ENCODE assay signal across 8 cellular contexts in the genomic region with DNA sequence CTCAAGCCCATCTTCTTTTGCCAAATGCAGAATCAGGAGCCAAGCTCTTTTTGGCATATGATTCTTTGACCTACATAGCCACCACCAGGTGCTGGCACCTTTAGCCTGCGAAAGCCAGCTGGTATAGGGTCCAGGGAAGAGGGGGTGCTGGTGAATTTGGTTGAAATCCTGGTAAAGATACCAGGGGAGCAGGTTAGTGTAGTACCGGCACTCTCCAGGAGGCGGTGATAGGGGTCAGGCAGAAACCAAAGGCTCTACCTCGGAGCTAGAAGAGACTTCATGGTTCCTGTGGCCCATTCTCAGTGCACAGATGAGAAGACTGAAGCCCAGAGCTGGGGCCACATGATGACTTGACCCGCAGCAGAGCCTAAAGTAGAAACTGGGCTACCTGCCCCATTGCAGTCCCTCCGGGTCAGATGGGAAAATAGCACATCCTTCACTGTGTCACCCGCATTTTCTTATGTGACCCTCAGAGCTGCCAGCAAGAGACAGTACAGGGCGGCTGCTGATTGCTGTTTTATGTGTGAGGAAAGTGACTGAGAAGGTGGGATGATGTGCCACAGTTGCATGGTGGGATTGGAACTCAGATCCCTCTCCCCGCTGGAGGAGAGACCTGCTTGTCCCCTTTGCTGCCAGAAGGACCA. TPM values are rescaled to one million over a fixed set of nuclear protein-coding genes. Genes with fewer than 3 reads are reported as not detected.
DNase-seq lines count a peak whose midpoint lies in the region; ATAC-seq and TF ChIP-seq lines count a peak whose summit lies in the region.

No MANE protein-coding gene starts in this region.

- H3K27me3 Mint-ChIP-seq in H9 (ENCODE audit: low read depth) = no peaks in the 10 kb centered on the region; the same call in 1 of the 2 replicates
- peaks cover 8% of the 10 kb centered on the region for H3K27me3 Mint-ChIP-seq in activated naive CD4-positive, alpha-beta T cell treated with anti-CD3 and anti-CD28 coated beads, Interleukin-2, amount 10 ng/mL, durations not matched to agents 7 days and 5 days

- H3K36me3 ChIP-seq in right atrium auricular region = peaks cover 61% of the 10 kb centered on the region

- no peak overlapping the region for H3K27ac Mint-ChIP-seq in H9
- H3K27ac Mint-ChIP-seq in activated naive CD4-positive, alpha-beta T cell treated with anti-CD3 and anti-CD28 coated beads, Interleukin-2, amount 10 ng/mL, durations not matched to agents 7 days and 5 days = peak overlapping the region; percentile 14

- no CpG with 5 or more reads among the region's 9 CpGs for WGBS in H9 (ENCODE audit: extremely low coverage, insufficient read length, low lambda C conversion rate)

- H4K5ac ChIP-seq in H9 (ENCODE audit: insufficient read length, low read depth, low read length) = no peak overlapping the region

- H2BK120ac ChIP-seq in H9 (ENCODE audit: low read depth, low read length, poor library complexity, severe bottlenecking) = no peak overlapping the region

- no peak overlapping the region for H3K4ac ChIP-seq in H9 (ENCODE audit: low read depth, low read length)

- H4K8ac ChIP-seq in H9 (replicated peaks; ENCODE audit: insufficient read length, low read depth, low read length) = no peak overlapping the region

- TF ChIP-seq CTCF in H9 (conservative IDR thresholded peaks at IDR 0.05) = peak; percentile 76
- peak; percentile 37 to 73 for TF ChIP-seq CTCF in right atrium auricular region (IDR thresholded peaks at IDR 0.05)

- H2AK5ac ChIP-seq in H9 (ENCODE audit: insufficient read length, low read length) = no peak overlapping the region

- no peaks in the 10 kb centered on the region for H4K20me1 ChIP-seq in H9 (ENCODE audit: control insufficient read depth, insufficient read depth, insufficient read length)

- H3K4me3 Mint-ChIP-seq in H9 = no peak overlapping the region
- H3K4me3 Mint-ChIP-seq in activated naive CD4-positive, alpha-beta T cell treated with anti-CD3 and anti-CD28 coated beads, Interleukin-2, amount 10 ng/mL, durations not matched to agents 7 days and 5 days = no peak overlapping the region

- no peak overlapping the region for H3K4me2 ChIP-seq in H9 (ENCODE audit: insufficient read depth, insufficient read length, low read length)

- no peak overlapping the region for H2BK5ac ChIP-seq in H9 (ENCODE audit: insufficient read length, low read length)

- H2AFZ ChIP-seq in H9 (ENCODE audit: low read length) = no peak overlapping the region

- H3K9me3 ChIP-seq in H9 (ENCODE audit: control insufficient read depth, low read depth, low read length) (no peaks in the 10 kb centered on the region), right atrium auricular region (no peaks in the 10 kb centered on the region)

- CTCF ChIA-PET in activated naive CD4-positive, alpha-beta T cell treated with anti-CD3 and anti-CD28 coated beads, Interleukin-2, amount 10 ng/mL, durations not matched to agents 7 days and 5 days (lab: Charles Lee) = interaction anchor here (0.6 to 14.7 kb wide), 42 partner anchors 9 to 247 kb away, joined by 3 to 361 read pairs (median 6); partner anchors contain the start of genes IL19 and IL20

- no peak overlapping the region for H3K14ac ChIP-seq in H9 (ENCODE audit: insufficient read depth, low read length)

- no peak overlapping the region for H2BK15ac ChIP-seq in H9 (ENCODE audit: low read depth, low read length)

- no peak overlapping the region for H2BK20ac ChIP-seq in H9 (ENCODE audit: low read depth, low read length, poor library complexity, severe bottlenecking)

- H3K4me1 Mint-ChIP-seq in H9 = peaks cover 8 to 9% of the 10 kb centered on the region in 2 experiments
- H3K4me1 Mint-ChIP-seq in activated naive CD4-positive, alpha-beta T cell treated with anti-CD3 and anti-CD28 coated beads, Interleukin-2, amount 10 ng/mL, durations not matched to agents 7 days and 5 days = peaks cover 61% of the 10 kb centered on the region

- H3K23me2 ChIP-seq in H9 (ENCODE audit: insufficient read length, low read depth, low read length, poor library complexity, severe bottlenecking) = no peaks in the 10 kb centered on the region

- H2BK12ac ChIP-seq in H9 (ENCODE audit: insufficient read length, low read depth, low read length) = no peak overlapping the region

- H3K4me1 ChIP-seq in H9 (ENCODE audit: insufficient read depth, low read length) = peaks cover 2% of the 10 kb centered on the region; the same call in 1 of the 2 replicates
- H3K4me1 ChIP-seq in right atrium auricular region = peaks cover 0 to 50% of the 10 kb centered on the region in 2 donors

- no peak overlapping the region for H3K18ac ChIP-seq in H9 (ENCODE audit: insufficient read length, low read depth, low read length)

- no peak overlapping the region for H3K27ac ChIP-seq in H9 (ENCODE audit: insufficient read length, low read depth, low read length)
- no peak overlapping the region for H3K27ac ChIP-seq in right atrium auricular region

- H3K23ac ChIP-seq in H9 (ENCODE audit: insufficient read length, low read depth, low read length) = no peak overlapping the region

- no peaks in the 10 kb centered on the region for H3K27me3 ChIP-seq in H9 (ENCODE audit: insufficient read depth, low read length)
- no peaks in the 10 kb centered on the region for H3K27me3 ChIP-seq in right atrium auricular region

- H3K9ac ChIP-seq in H9 (ENCODE audit: extremely low read depth, insufficient read length, low read length) = no peak overlapping the region

- H3K4me3 ChIP-seq in right atrium auricular region = no peak overlapping the region

- H3T11ph ChIP-seq in H9 (ENCODE audit: low read length) = no peak overlapping the region

- DNase-seq in CD1c-positive myeloid dendritic cell (ENCODE audit: extremely low spot score) = peak; percentile 72
- peak; percentile 70 for DNase-seq in H9
- peak; percentile 87 for DNase-seq in activated naive CD4-positive, alpha-beta T cell treated with anti-CD3 and anti-CD28 coated beads, Interleukin-2, amount 10 ng/mL, durations not matched to agents 7 days and 5 days
- DNase-seq in right atrium auricular region (ENCODE audit: low spot score) = no peak
- DNase-seq in stimulated activated CD4-positive, alpha-beta T cell treated with anti-CD3 and anti-CD28 coated beads, Interleukin-1b, Interleukin-23, amount 100 ng/mL, for 4 hours (ENCODE audit: low read depth in 2 of 2) = peak; percentile 79 to 81
- DNase-seq in SK-N-DZ (ENCODE audit: low spot score) = no peak

- ATAC-seq in SK-N-SH treated with all-trans-retinoic acid at 6 μM for 48 hours (peak; percentile 75), HG03521 (IDR thresholded peaks at IDR 0.05; ENCODE audit: unreplicated experiment) (no peak)

- H3K36me3 Mint-ChIP-seq in H9 (ENCODE audit: insufficient read depth in 1 of 3, low read depth in 3 of 3) = peaks cover 4 to 30% (median 25%) of the 10 kb centered on the region in 3 experiments; a peak in 6 of 7 replicates
- H3K36me3 Mint-ChIP-seq in activated naive CD4-positive, alpha-beta T cell treated with anti-CD3 and anti-CD28 coated beads, Interleukin-2, amount 10 ng/mL, durations not matched to agents 7 days and 5 days = peaks cover 46% of the 10 kb centered on the region

- no peaks in the 10 kb centered on the region for H3K79me2 ChIP-seq in H9 (ENCODE audit: insufficient read depth, low read length)

- no peak overlapping the region for H3K56ac ChIP-seq in H9 (ENCODE audit: insufficient read length, low read depth, low read length)

- H3K9me3 Mint-ChIP-seq in H9 = no peaks in the 10 kb centered on the region
- H3K9me3 Mint-ChIP-seq in activated naive CD4-positive, alpha-beta T cell treated with anti-CD3 and anti-CD28 coated beads, Interleukin-2, amount 10 ng/mL, durations not matched to agents 7 days and 5 days = no peaks in the 10 kb centered on the region

- H3K79me1 ChIP-seq in H9 (ENCODE audit: insufficient read depth, low read depth, low read length, poor library complexity, severe bottlenecking) = no peaks in the 10 kb centered on the region

- no peak overlapping the region for H4K91ac ChIP-seq in H9 (ENCODE audit: insufficient read length, low read depth, low read length)

TF ChIP-seq in SK-N-SH treated with all-trans-retinoic acid at 6 μM for 48 hours, 23 proteins besides CTCF, POLR2A, EP300 and RAD21 (continues in another document):
- no peak for TF ChIP-seq ZC3H10 (CRISPR knock-in tag; IDR thresholded peaks at IDR 0.05)
- TF ChIP-seq ZFP3 (CRISPR knock-in tag; IDR thresholded peaks at IDR 0.05) = no peak
- no peak for TF ChIP-seq ARNTL (CRISPR knock-in tag; IDR thresholded peaks at IDR 0.05; ENCODE audit: borderline replicate concordance, low read depth)
- TF ChIP-seq RARB (CRISPR knock-in tag; IDR thresholded peaks at IDR 0.05) = no peak
- TF ChIP-seq PPARA (CRISPR knock-in tag; IDR thresholded peaks at IDR 0.05; ENCODE audit: borderline replicate concordance) = no peak
- TF ChIP-seq GLIS3 (CRISPR knock-in tag; IDR thresholded peaks at IDR 0.05) = no peak
- no peak for TF ChIP-seq ZNF70 (CRISPR knock-in tag; IDR thresholded peaks at IDR 0.05)
- no peak for TF ChIP-seq SNAI2 (CRISPR knock-in tag; IDR thresholded peaks at IDR 0.05)

RNA-seq across cellular contexts. Expression of gene IL19, which starts 36.0 kb away (rescaled TPM):
- total RNA-seq in H9 (2021) = not detected in 2 replicates
- not detected for total RNA-seq in right atrium auricular region
- polyA plus RNA-seq in SK-N-DZ (2014; cell fraction: cytosol; rRNA removed) = not detected in 2 replicates
- not detected in 2 replicates for polyA plus RNA-seq in SK-N-DZ (2014; cell fraction: nucleus; rRNA removed)

RNA-seq across cellular contexts. Expression of gene IL10, which starts 37.7 kb away (rescaled TPM):
- total RNA-seq in H9 (2021) (not detected in 2 replicates), right atrium auricular region (1 to 10 TPM in 1 of 2 donors, under 1 TPM in 1; 0.93 to 3.1 TPM)
- not detected in 2 replicates for polyA plus RNA-seq in SK-N-DZ (2014; cell fraction: cytosol; rRNA removed)
- not detected in 2 replicates for polyA plus RNA-seq in SK-N-DZ (2014; cell fraction: nucleus; rRNA removed)

RNA-seq across cellular contexts. Expression of gene MAPKAPK2, which starts 49.9 kb away (rescaled TPM):
- 48.0 and 50.1 TPM in 2 replicates for total RNA-seq in H9 (2021)
- 100 to 1,000 TPM; 136 to 158 TPM for total RNA-seq in right atrium auricular region
- 6.2 and 9.1 TPM in 2 replicates for polyA plus RNA-seq in SK-N-DZ (2014; cell fraction: cytosol; rRNA removed)
- polyA plus RNA-seq in SK-N-DZ (2014; cell fraction: nucleus; rRNA removed) = 10.9 and 15.0 TPM in 2 replicates

Comparison
In these comparisons a context has a peak if more than half of its experiments do, and no peak if none do; other contexts are left out.
1. DNase-seq: peak in CD1c-positive myeloid dendritic cell (single experiment), H9 (single experiment), activated naive CD4-positive, alpha-beta T cell treated with anti-CD3 and anti-CD28 coated beads, Interleukin-2, amount 10 ng/mL, durations not matched to agents 7 days and 5 days (single experiment) and stimulated activated CD4-positive, alpha-beta T cell treated with anti-CD3 and anti-CD28 coated beads, Interleukin-1b, Interleukin-23, amount 100 ng/mL, for 4 hours (2 of 2); none in right atrium auricular region (single experiment) and SK-N-DZ (single experiment).